ENCODE assay signal across 13 cellular contexts in genomic region chr14:90511252-90511651, GRCh38.
A peak's percentile ranks its signal among the peaks of the same experiment; 100 is the strongest.
DNase-seq lines count a peak whose midpoint lies in the region; ATAC-seq and TF ChIP-seq lines count a peak whose summit lies in the region.
"Had no signal": no experiment of that assay in that cellular context is flagged by ENCODE, and none has a peak within 500 bp of the region (broad histone marks: within the 10 kb centered on the region; RNA-seq: fewer than 3 reads in every experiment).

No MANE protein-coding gene starts in this region.

- H4K8ac ChIP-seq in IMR-90 (ENCODE audit: low read depth in 2 of 2, low read length in 2 of 2) (no peak overlapping the region), trophoblast cell (ENCODE audit: low read depth, low read length) (peak overlapping the region; percentile 21)

- H3K9ac ChIP-seq in IMR-90 (ENCODE audit: low read depth, low read length), result no peak overlapping the region
- no peak overlapping the region for H3K9ac ChIP-seq in trophoblast cell (ENCODE audit: low read length)

- no peaks in the 10 kb centered on the region for H4K20me1 ChIP-seq in IMR-90 (ENCODE audit: insufficient read depth, low read length)

- peak overlapping the region; percentile 51 for H2BK12ac ChIP-seq in trophoblast cell (ENCODE audit: low read length)

- H2AK5ac ChIP-seq in IMR-90 (ENCODE audit: low read depth, low read length) (no peak overlapping the region), trophoblast cell (ENCODE audit: low read length) (peak overlapping the region; percentile 13)

- H3K4me3 Mint-ChIP-seq in stimulated activated effector memory CD8-positive, alpha-beta T cell treated with anti-CD3 and anti-CD28 coated beads, Interleukin-12 subunit alpha, Interleukin-12 subunit beta, amount 100 ng/mL, for 72 hours, result no peak overlapping the region
- H3K4me3 Mint-ChIP-seq: B cell had no signal

- peaks cover 11% of the 10 kb centered on the region for H3K4me1 Mint-ChIP-seq in stimulated activated effector memory CD8-positive, alpha-beta T cell treated with anti-CD3 and anti-CD28 coated beads, Interleukin-12 subunit alpha, Interleukin-12 subunit beta, amount 100 ng/mL, for 72 hours
- H3K4me1 Mint-ChIP-seq: B cell had no signal

- no peak for TF ChIP-seq RAD21 in IMR-90 (IDR thresholded peaks at IDR 0.05; ENCODE audit: low read length)

- BruUV-seq in IMR-90 (replicated peaks; lab: Mats Ljungman, UMichigan), result no TSS peak

- in situ Hi-C loops in IMR-90 (cut with MboI; ENCODE audit: low sequenced_read_pairs), result no loop called here

- H2BK20ac ChIP-seq in IMR-90 (ENCODE audit: low read depth, low read length), result no peak overlapping the region

- peak overlapping the region; percentile 41 for H2AFZ ChIP-seq in IMR-90 (replicated peaks; ENCODE audit: low read length, poor library complexity)
- H2AFZ ChIP-seq in trophoblast cell (ENCODE audit: insufficient read depth, low read length, poor library complexity), result no peak overlapping the region

- no peaks in the 10 kb centered on the region for H3K79me2 ChIP-seq in trophoblast cell (ENCODE audit: control insufficient read depth, insufficient read depth, low read length, poor library complexity)

- H3K9me1 ChIP-seq in IMR-90 (ENCODE audit: insufficient read depth, low read length), result no peaks in the 10 kb centered on the region

- TF ChIP-seq CTCF in C4-2B (conservative IDR thresholded peaks at IDR 0.05) (no peak), IMR-90 (conservative IDR thresholded peaks at IDR 0.05; ENCODE audit: low read depth, low read length) (no peak), dorsolateral prefrontal cortex (IDR thresholded peaks at IDR 0.05 in 54 of 56, conservative IDR thresholded peaks at IDR 0.05 in 2 of 56; ENCODE audit: low read depth in 1 of 56, partially characterized antibody in 56 of 56) (no peak), vagina (IDR thresholded peaks at IDR 0.05) (no peak)

- POLR2A ChIA-PET in IMR-90 (lab: Charles Lee; ENCODE audit: unreplicated experiment), result no interaction called here

- H3K18ac ChIP-seq in IMR-90 (ENCODE audit: low read depth, low read length) (no peak overlapping the region), trophoblast cell (ENCODE audit: low read length) (no peak overlapping the region)

- H3K23ac ChIP-seq in IMR-90 (ENCODE audit: low read depth, low read length) (no peak overlapping the region), trophoblast cell (ENCODE audit: low read length) (no peak overlapping the region)

- no peak for DNase-seq in IMR-90
- no peak for DNase-seq in dorsolateral prefrontal cortex
- no peak for DNase-seq in trophoblast cell
- no peak for DNase-seq in stimulated activated effector memory CD8-positive, alpha-beta T cell treated with anti-CD3 and anti-CD28 coated beads, Interleukin-12 subunit alpha, Interleukin-12 subunit beta, amount 100 ng/mL, for 72 hours (ENCODE audit: low spot score in 2 of 2)
- DNase-seq in vagina (ENCODE audit: extremely low spot score in 2 of 2), result no peak
- DNase-seq in UCSD-AML1 (lab: John Stamatoyannopoulos, UW; ENCODE audit: unreplicated experiment), result no peak
- DNase-seq: Karpas-422, NCI-H226, NCI-H526 treated with DMSO at 0.1 percent for 48 hours, PC-3 had no signal

- dilution Hi-C loops in IMR-90 (cut with HindIII; ENCODE audit: low sequenced_read_pairs, unreplicated experiment), result no loop called here

- H3K36me3 Mint-ChIP-seq in stimulated activated effector memory CD8-positive, alpha-beta T cell treated with anti-CD3 and anti-CD28 coated beads, Interleukin-12 subunit alpha, Interleukin-12 subunit beta, amount 100 ng/mL, for 72 hours, result no peaks in the 10 kb centered on the region

- H4K91ac ChIP-seq in IMR-90 (ENCODE audit: insufficient read depth, low read depth, low read length) (no peak overlapping the region), trophoblast cell (ENCODE audit: low read depth, low read length) (peak overlapping the region; percentile 65)

- H4K5ac ChIP-seq in IMR-90 (ENCODE audit: low read depth, low read length), result no peak overlapping the region

- H3K4me2 ChIP-seq in IMR-90 (ENCODE audit: low read depth, low read length), result no peak overlapping the region
- H3K4me2 ChIP-seq in trophoblast cell (ENCODE audit: low read length), result no peak overlapping the region

- H3K27ac ChIP-seq in C4-2B, result peak overlapping the region; percentile 68
- no peak overlapping the region for H3K27ac ChIP-seq in IMR-90 (ENCODE audit: insufficient read depth, low read length)
- H3K27ac ChIP-seq in dorsolateral prefrontal cortex, result peak overlapping the region in 47 of 59 donors; percentile 12 to 100 (median 99)
- H3K27ac ChIP-seq in trophoblast cell (ENCODE audit: low read depth, low read length), result no peak overlapping the region
- H3K27ac ChIP-seq in vagina, result no peak overlapping the region

- no peak overlapping the region for H3K27ac Mint-ChIP-seq in stimulated activated effector memory CD8-positive, alpha-beta T cell treated with anti-CD3 and anti-CD28 coated beads, Interleukin-12 subunit alpha, Interleukin-12 subunit beta, amount 100 ng/mL, for 72 hours
- H3K27ac Mint-ChIP-seq: B cell had no signal

- H3K4me3 ChIP-seq in IMR-90 (ENCODE audit: insufficient read depth, low read depth, low read length) (no peak overlapping the region), dorsolateral prefrontal cortex (no peak overlapping the region), trophoblast cell (ENCODE audit: low read depth, low read length) (no peak overlapping the region), vagina (no peak overlapping the region)

- H3K27me3 ChIP-seq in IMR-90 (ENCODE audit: control insufficient read depth, insufficient read depth, low read length), result peaks cover 21% of the 10 kb centered on the region
- no peaks in the 10 kb centered on the region for H3K27me3 ChIP-seq in dorsolateral prefrontal cortex
- no peaks in the 10 kb centered on the region for H3K27me3 ChIP-seq in trophoblast cell (ENCODE audit: insufficient read depth, low read length)
- no peaks in the 10 kb centered on the region for H3K27me3 ChIP-seq in vagina

- H3K79me1 ChIP-seq in IMR-90 (ENCODE audit: low read depth in 1 of 2, low read length in 2 of 2) (no peaks in the 10 kb centered on the region), trophoblast cell (ENCODE audit: low read length) (peaks cover 40% of the 10 kb centered on the region)

- H3K56ac ChIP-seq in IMR-90 (ENCODE audit: extremely low read depth, insufficient read depth, low read length), result no peak overlapping the region

- H2BK120ac ChIP-seq in IMR-90 (ENCODE audit: low read depth, low read length), result no peak overlapping the region
- peak overlapping the region; percentile 13 for H2BK120ac ChIP-seq in trophoblast cell (ENCODE audit: insufficient read depth, low read length, poor library complexity)

- TF ChIP-seq POLR2A in IMR-90 (IDR thresholded peaks at IDR 0.05; ENCODE audit: low read depth, low read length) (no peak), vagina (IDR thresholded peaks at IDR 0.05) (no peak)

- no peak overlapping the region for H2BK15ac ChIP-seq in IMR-90 (ENCODE audit: low read depth, low read length)

- ATAC-seq in IMR-90 (ENCODE audit: low read depth) (no peak), HG02981 (IDR thresholded peaks at IDR 0.05; ENCODE audit: unreplicated experiment) (no peak)
- ATAC-seq in stimulated activated effector memory CD8-positive, alpha-beta T cell treated with anti-CD3 and anti-CD28 coated beads, Interleukin-12 subunit alpha, Interleukin-12 subunit beta, amount 100 ng/mL, for 72 hours, result no peak
- ATAC-seq: PC-3 had no signal

- 92% methylated on average over 3 of the region's 4 CpGs; no CpG with 5 or more reads in 1 of the 2 experiments for WGBS in IMR-90 (ENCODE audit: extremely low coverage in 2 of 2, insufficient read length in 1 of 2), 2 experiments
- WGBS in trophoblast cell (ENCODE audit: extremely low coverage, insufficient coverage, insufficient read length), result no CpG with 5 or more reads among the region's 4 CpGs

- H3K9me3 ChIP-seq in IMR-90 (ENCODE audit: control insufficient read depth, insufficient read depth, low read length) (no peaks in the 10 kb centered on the region), trophoblast cell (ENCODE audit: insufficient read depth, low read depth, low read length) (peaks cover 5% of the 10 kb centered on the region), vagina (no peaks in the 10 kb centered on the region)

- no peak overlapping the region for H2AK9ac ChIP-seq in IMR-90 (replicated peaks; ENCODE audit: low read depth, low read length, poor library complexity)

- intact Hi-C loops in IMR-90 (cut with micrococcal nuclease) (no loop called here), dorsolateral prefrontal cortex (cut with DNase I) (loop anchor here (5.0 to 10.0 kb wide), 6 partner anchors 36 to 246 kb away; no protein-coding TSS in a partner anchor), vagina (cut with DNase I) (loop anchor here (10.0 kb wide), 1 partner anchor 106 kb away; no protein-coding TSS in a partner anchor)

- CTCF ChIA-PET in IMR-90 (lab: Yijun Ruan, JAX), result no interaction called here

- H3K14ac ChIP-seq in IMR-90 (replicated peaks; ENCODE audit: low read depth, low read length) (no peak overlapping the region), trophoblast cell (ENCODE audit: low read length) (peak overlapping the region; percentile 33)

- no peaks in the 10 kb centered on the region for H3K36me3 ChIP-seq in IMR-90 (ENCODE audit: control insufficient read depth, insufficient read depth, low read length)
- no peaks in the 10 kb centered on the region for H3K36me3 ChIP-seq in trophoblast cell (ENCODE audit: control insufficient read depth in 1 of 2, insufficient read depth in 2 of 2, low read length in 2 of 2)
- no peaks in the 10 kb centered on the region for H3K36me3 ChIP-seq in vagina

- H2BK5ac ChIP-seq in IMR-90 (ENCODE audit: low read depth, low read length, poor library complexity, severe bottlenecking), result no peak overlapping the region
- no peak overlapping the region for H2BK5ac ChIP-seq in trophoblast cell (ENCODE audit: low read depth, low read length, poor library complexity)

- no peaks in the 10 kb centered on the region for H3K9me3 Mint-ChIP-seq in stimulated activated effector memory CD8-positive, alpha-beta T cell treated with anti-CD3 and anti-CD28 coated beads, Interleukin-12 subunit alpha, Interleukin-12 subunit beta, amount 100 ng/mL, for 72 hours

- H3K4ac ChIP-seq in IMR-90 (ENCODE audit: low read depth, low read length) (no peak overlapping the region), trophoblast cell (ENCODE audit: low read depth, low read length) (no peak overlapping the region)

- H3K4me1 ChIP-seq in IMR-90 (ENCODE audit: control insufficient read depth, insufficient read depth, low read length) (no peaks in the 10 kb centered on the region), trophoblast cell (ENCODE audit: control insufficient read depth in 1 of 2, insufficient read depth in 2 of 2, low read length in 2 of 2) (peaks cover 42 to 53% of the 10 kb centered on the region in 2 experiments), vagina (peaks cover 20% of the 10 kb centered on the region)

- no peak overlapping the region for H4K12ac ChIP-seq in trophoblast cell (ENCODE audit: low read depth, low read length)

TF ChIP-seq in IMR-90, 13 proteins besides CTCF, POLR2A, EP300 and RAD21 (continues in another document):
- TF ChIP-seq MXI1 (IDR thresholded peaks at IDR 0.05; ENCODE audit: borderline replicate concordance, low read depth, low read length) (no peak), SMC3 (IDR thresholded peaks at IDR 0.05; ENCODE audit: low read depth, low read length) (no peak), CEBPB (IDR thresholded peaks at IDR 0.05; ENCODE audit: low read depth, low read length) (no peak), NFE2L2 (IDR thresholded peaks at IDR 0.05; ENCODE audit: low read depth, low read length) (no peak)

Comparison
In these comparisons a context has a peak if more than half of its experiments do, and no peak if none do; other contexts are left out.
1. H3K27ac ChIP-seq: peak in C4-2B (single experiment) and dorsolateral prefrontal cortex (47 of 59); none in IMR-90 (single experiment), trophoblast cell (single experiment) and vagina (single experiment).